ENCODE assay signal across 8 cellular contexts in the genomic region with DNA sequence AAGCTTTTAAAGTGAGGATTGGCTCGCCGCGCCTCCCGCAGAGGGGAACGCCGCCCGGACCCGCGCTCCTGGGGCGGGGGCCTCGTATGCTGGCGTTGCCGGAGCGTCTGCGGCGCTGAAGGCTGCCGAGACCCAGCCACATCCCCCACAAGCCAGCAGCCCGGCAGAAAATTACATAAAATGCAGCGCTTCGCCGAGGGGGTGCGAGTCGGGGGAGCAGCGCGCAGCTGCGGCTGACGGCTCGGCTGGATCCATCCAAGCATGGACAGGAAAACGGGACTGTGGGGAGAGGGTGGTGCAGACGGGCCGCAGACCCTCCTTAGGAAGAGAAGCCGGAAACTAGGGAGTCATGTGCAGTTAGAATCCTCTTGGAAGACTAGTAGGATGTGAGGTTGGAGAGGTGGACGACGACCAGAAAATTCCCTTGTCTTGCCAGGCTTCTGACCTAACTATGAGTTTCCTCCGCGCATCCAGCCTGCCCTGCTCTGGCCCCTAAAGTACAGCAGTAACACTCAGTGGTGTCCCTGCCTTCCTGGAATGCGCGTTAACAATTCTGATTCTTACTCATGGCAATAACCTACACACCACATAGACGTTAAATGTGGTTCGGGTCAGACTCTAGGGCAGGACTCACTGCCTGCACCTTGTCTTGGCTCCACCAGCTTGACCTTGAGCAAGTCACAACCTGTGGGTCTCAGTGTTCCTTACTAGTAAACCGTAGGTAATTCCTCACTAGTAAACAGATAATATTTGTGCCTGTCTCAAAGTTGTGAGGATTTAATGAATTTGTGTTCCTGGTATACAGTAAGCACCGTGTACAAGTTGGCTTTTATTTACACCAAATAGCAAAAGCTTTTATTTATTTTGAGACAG. TPM values are rescaled to one million over a fixed set of nuclear protein-coding genes. Genes with fewer than 3 reads are reported as not detected.
A peak's percentile ranks its signal among the peaks of the same experiment; 100 is the strongest.
DNase-seq lines count a peak whose midpoint lies in the region; ATAC-seq lines count a peak whose summit lies in the region.

No MANE protein-coding gene starts in this region.

- H3K4me3 Mint-ChIP-seq in CD4-positive, alpha-beta memory T cell: peak overlapping the region; percentile 85 to 95 (median 92)
- peak overlapping the region; percentile 88 to 97 (median 94) for H3K4me3 Mint-ChIP-seq in IgD-negative memory B cell
- peak overlapping the region; percentile 90 for H3K4me3 Mint-ChIP-seq in activated naive CD8-positive, alpha-beta T cell

- CTCF ChIA-PET in CD4-positive, alpha-beta memory T cell (lab: Charles Lee; ENCODE audit: partially characterized antibody): interaction anchor here (1.0 to 3.0 kb wide), 5 partner anchors 14 to 130 kb away, joined by 3 to 10 read pairs (median 7); partner anchors contain the start of genes HMGN1 and PSMG1

- peak overlapping the region; percentile 33 to 85 for H3K4me3 ChIP-seq in CD4-positive, alpha-beta memory T cell (ENCODE audit: low read length in 2 of 2)
- peak overlapping the region; percentile 80 for H3K4me3 ChIP-seq in SJSA1

- intact Hi-C loops in CD4-positive, alpha-beta memory T cell (cut with micrococcal nuclease): loop anchor here (10.0 kb wide), 1 partner anchor 1950 kb away; the partner anchor contains the start of gene DYRK1A

- peak; percentile 10 for ATAC-seq in GM21423 (IDR thresholded peaks at IDR 0.05; ENCODE audit: unreplicated experiment)

- peak overlapping the region; percentile 81 to 96 (median 92) for H3K27ac Mint-ChIP-seq in CD4-positive, alpha-beta memory T cell
- peak overlapping the region; percentile 91 to 98 (median 95) for H3K27ac Mint-ChIP-seq in IgD-negative memory B cell
- H3K27ac Mint-ChIP-seq in activated naive CD8-positive, alpha-beta T cell: peak overlapping the region; percentile 93

- peak in 4 of 5 donors; percentile 52 to 62 (median 55) for DNase-seq in CD4-positive, alpha-beta memory T cell
- DNase-seq in SJSA1 (ENCODE audit: low read depth in 1 of 2, low spot score in 2 of 2) (peak in 1 of 2 experiments; percentile 52), glomerular visceral epithelial cell (ENCODE audit: extremely low spot score) (peak; percentile 73), occipital lobe (lab: John Stamatoyannopoulos, UW) (peak; percentile 52), ureter (ENCODE audit: low spot score) (peak; percentile 55)

- H3K4me1 Mint-ChIP-seq in CD4-positive, alpha-beta memory T cell: peaks cover 32 to 50% (median 36%) of the 10 kb centered on the region in 4 donors
- peaks cover 49 to 56% (median 53%) of the 10 kb centered on the region in 3 donors for H3K4me1 Mint-ChIP-seq in IgD-negative memory B cell
- H3K4me1 Mint-ChIP-seq in activated naive CD8-positive, alpha-beta T cell (ENCODE audit: low read depth): peaks cover 38% of the 10 kb centered on the region

- POLR2A ChIA-PET in CD4-positive, alpha-beta memory T cell (lab: Charles Lee; ENCODE audit: partially characterized antibody): interaction anchor here (0.6 to 8.6 kb wide), 11 partner anchors 9 to 137 kb away, joined by 3 to 197 read pairs (median 5); partner anchors contain the start of genes HMGN1 and PSMG1

- peaks cover 3 to 28% of the 10 kb centered on the region in 2 donors for H3K36me3 Mint-ChIP-seq in CD4-positive, alpha-beta memory T cell
- peaks cover 5% of the 10 kb centered on the region for H3K36me3 Mint-ChIP-seq in IgD-negative memory B cell
- H3K36me3 Mint-ChIP-seq in activated naive CD8-positive, alpha-beta T cell: peaks cover 2% of the 10 kb centered on the region

- H3K27me3 ChIP-seq in CD4-positive, alpha-beta memory T cell (ENCODE audit: insufficient read depth, low read length): no peaks in the 10 kb centered on the region
- no peaks in the 10 kb centered on the region for H3K27me3 ChIP-seq in SJSA1 (replicated peaks)

- peaks cover 0 to 2% (median 0%) of the 10 kb centered on the region in 8 donors for H3K9me3 Mint-ChIP-seq in CD4-positive, alpha-beta memory T cell
- H3K9me3 Mint-ChIP-seq in IgD-negative memory B cell: no peaks in the 10 kb centered on the region
- H3K9me3 Mint-ChIP-seq in activated naive CD8-positive, alpha-beta T cell (ENCODE audit: low read depth): no peaks in the 10 kb centered on the region

- no peaks in the 10 kb centered on the region for H3K36me3 ChIP-seq in CD4-positive, alpha-beta memory T cell (ENCODE audit: insufficient read depth, low read length)
- H3K36me3 ChIP-seq in SJSA1: peaks cover 16% of the 10 kb centered on the region

- peaks cover 35% of the 10 kb centered on the region for H3K4me1 ChIP-seq in CD4-positive, alpha-beta memory T cell (ENCODE audit: insufficient read depth, low read length)
- peaks cover 9% of the 10 kb centered on the region for H3K4me1 ChIP-seq in SJSA1 (replicated peaks)

- H3K27me3 Mint-ChIP-seq in CD4-positive, alpha-beta memory T cell: peaks cover 0 to 2% of the 10 kb centered on the region in 2 donors
- no peaks in the 10 kb centered on the region for H3K27me3 Mint-ChIP-seq in IgD-negative memory B cell
- no peaks in the 10 kb centered on the region for H3K27me3 Mint-ChIP-seq in activated naive CD8-positive, alpha-beta T cell

- no peaks in the 10 kb centered on the region for H3K9me3 ChIP-seq in CD4-positive, alpha-beta memory T cell (ENCODE audit: control insufficient read depth in 1 of 2, low read length in 2 of 2)
- no peaks in the 10 kb centered on the region for H3K9me3 ChIP-seq in SJSA1 (replicated peaks)

- peak overlapping the region; percentile 74 for H3K27ac ChIP-seq in CD4-positive, alpha-beta memory T cell (ENCODE audit: low read depth, low read length)
- H3K27ac ChIP-seq in SJSA1: peak overlapping the region; percentile 97

RNA-seq across cellular contexts. Expression of gene BRWD1, which starts 1.0 kb away (rescaled TPM):
- 10 to 100 TPM; 92.9 to 99.0 TPM for total RNA-seq in CD4-positive, alpha-beta memory T cell
- polyA plus RNA-seq in CD4-positive, alpha-beta memory T cell: 10 to 100 TPM; 32.7 to 39.2 TPM
- polyA plus RNA-seq in IgD-negative memory B cell: 38.9 TPM
- 23.2 and 30.3 TPM in 2 replicates for total RNA-seq in SJSA1 (2014; rRNA removed; shearing (Covaris generic))
- 377 TPM for total RNA-seq in occipital lobe
- total RNA-seq in ureter: 63.9 TPM

RNA-seq across cellular contexts. Expression of gene HMGN1, which starts 34.5 kb away (rescaled TPM):
- 100 to 1,000 TPM; 230 to 241 TPM for total RNA-seq in CD4-positive, alpha-beta memory T cell
- 100 to 1,000 TPM; 193 to 358 TPM for polyA plus RNA-seq in CD4-positive, alpha-beta memory T cell
- polyA plus RNA-seq in IgD-negative memory B cell: 283 TPM
- total RNA-seq in SJSA1 (2014; rRNA removed; shearing (Covaris generic)): 446 and 461 TPM in 2 replicates
- total RNA-seq in occipital lobe (139 TPM), ureter (225 TPM)
